11 cellular contexts compared by ENCODE assay signal in genomic region chr7:42460148-42460547, GRCh38.
"Had no signal": no experiment of that assay in that cellular context is flagged by ENCODE, and none has a peak within 500 bp of the region (broad histone marks: within the 10 kb centered on the region; RNA-seq: fewer than 3 reads in every experiment).

No MANE protein-coding gene starts in this region.

- H3K9ac ChIP-seq: GM23248 had no signal

- H3K27ac ChIP-seq: GM23248 had no signal

- H3K36me3 ChIP-seq: HAP-1 had no signal

- H3K4me3 ChIP-seq: GM23248, GM23338, HAP-1 had no signal

- H3K9me3 ChIP-seq: HAP-1 had no signal

- H3K9me3 Mint-ChIP-seq: GM23338, HFFc6 had no signal

- ATAC-seq: GM23338, HCT116 had no signal

- H3K4me1 ChIP-seq: HAP-1 had no signal

- H2AFZ ChIP-seq: GM23248, GM23338 had no signal

- H3K4me1 Mint-ChIP-seq: GM23338, H9 had no signal

- DNase-seq: GOT3, H7, H9, HCEC 1CT, HFFc6 had no signal

- H3K4me2 ChIP-seq: GM23338 had no signal

- H3K4me3 Mint-ChIP-seq: GM23338, H9, HFFc6 had no signal

- H3K27ac Mint-ChIP-seq: GM23338, H9, HFFc6 had no signal

- FAIRE-seq: H1, H54 had no signal
